In the genomic region with DNA sequence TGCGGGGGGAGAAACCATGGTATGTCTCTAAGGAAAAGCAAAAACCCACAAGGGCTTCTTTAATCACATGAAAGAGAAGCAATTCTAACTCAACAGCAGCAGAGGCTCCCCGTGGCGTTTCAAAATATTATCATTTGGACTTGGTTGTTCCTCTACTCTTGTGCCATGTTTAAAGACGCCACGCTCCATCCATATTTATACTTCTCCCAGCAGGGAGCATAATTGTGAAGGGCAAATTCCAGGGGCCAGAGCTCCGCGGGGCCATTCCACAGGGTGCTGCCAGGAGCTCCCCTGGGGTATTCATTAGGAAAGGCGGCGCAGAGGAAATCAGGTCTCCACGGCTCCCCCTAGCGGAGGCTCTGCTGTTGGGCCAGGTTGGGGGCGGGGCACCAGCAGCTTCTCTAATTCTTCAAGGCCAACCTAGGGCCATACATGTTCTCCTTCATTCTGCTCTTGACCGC, we compare ENCODE assay signal across 8 cellular contexts.
A peak's percentile ranks its signal among the peaks of the same experiment; 100 is the strongest.
DNase-seq lines count a peak whose midpoint lies in the region; ATAC-seq and TF ChIP-seq lines count a peak whose summit lies in the region.

No MANE protein-coding gene starts in this region.

- no peak for TF ChIP-seq POLR2A in Peyer's patch (IDR thresholded peaks at IDR 0.05)

- no peak overlapping the region for H3K4me3 ChIP-seq in AG09309 (ENCODE audit: control insufficient read depth, low read depth, low read length)
- no peak overlapping the region for H3K4me3 ChIP-seq in Peyer's patch

- peak; percentile 55 for TF ChIP-seq CTCF in AG09309 (IDR thresholded peaks at IDR 0.05; ENCODE audit: control insufficient read depth, insufficient read depth, low read depth, low read length, missing control alignments)
- peak; percentile 22 to 74 (median 54) for TF ChIP-seq CTCF in Peyer's patch (IDR thresholded peaks at IDR 0.05)

- no peaks in the 10 kb centered on the region for H3K27me3 ChIP-seq in Peyer's patch

- H3K36me3 ChIP-seq in Peyer's patch, result no peaks in the 10 kb centered on the region

- DNase-seq in AG09309 (ENCODE audit: low read depth) (no peak), Peyer's patch (peak; percentile 70 to 88 (median 82)), globus pallidus (ENCODE audit: low spot score) (peak; percentile 41), renal cortical epithelial cell (ENCODE audit: low read depth) (peak; percentile 41), cerebellar nuclear complex (lab: John Stamatoyannopoulos, UW) (no peak)
- peak; percentile 67 to 70 for DNase-seq in activated T-helper 1 cell treated with anti-CD3 and anti-CD28 coated beads, Interleukin-2, amount 50 U/mL, for 16 hours (ENCODE audit: low read depth in 1 of 2, low spot score in 1 of 2)

- no peaks in the 10 kb centered on the region for H3K4me1 ChIP-seq in Peyer's patch

- H3K27ac ChIP-seq in Peyer's patch, result no peak overlapping the region

- ATAC-seq in GM19035 (IDR thresholded peaks at IDR 0.05; ENCODE audit: unreplicated experiment) (peak; percentile 86), HG03460 (IDR thresholded peaks at IDR 0.05; ENCODE audit: unreplicated experiment) (peak; percentile 81)

- no peaks in the 10 kb centered on the region for H3K9me3 ChIP-seq in Peyer's patch

Comparison
In these comparisons a context has a peak if more than half of its experiments do, and no peak if none do; other contexts are left out.
1. DNase-seq: peak in Peyer's patch (3 of 3), activated T-helper 1 cell treated with anti-CD3 and anti-CD28 coated beads, Interleukin-2, amount 50 U/mL, for 16 hours (2 of 2), globus pallidus (single experiment) and renal cortical epithelial cell (single experiment); none in AG09309 (single experiment) and cerebellar nuclear complex (0 of 2).